2 cellular contexts compared by ENCODE assay signal in genomic region chr3:138914870-138915502, GRCh38.
TF ChIP-seq lines count a peak whose summit lies in the region.

No MANE protein-coding gene starts in this region.

TF ChIP-seq in K562, 482 proteins besides CTCF, POLR2A, EP300 and RAD21 (continued from another document and continues in another):
- TF ChIP-seq BCOR (IDR thresholded peaks at IDR 0.05) (no peak), ARID2 (IDR thresholded peaks at IDR 0.05) (no peak), JUNB (CRISPR knock-in tag; conservative IDR thresholded peaks at IDR 0.05) (no peak), ETV5 (CRISPR knock-in tag; IDR thresholded peaks at IDR 0.05; ENCODE audit: low read depth) (peak; percentile 47), RCOR1 (IDR thresholded peaks at IDR 0.05; ENCODE audit: borderline replicate concordance in 1 of 2, low read depth in 2 of 2, low read length in 2 of 2) (peak in 1 of 2 experiments; percentile 76; a peak in 2 of 4 replicates), SIX5 (IDR thresholded peaks at IDR 0.05; ENCODE audit: borderline replicate concordance in 1 of 2, insufficient read depth in 1 of 2, low read depth in 1 of 2, low read length in 2 of 2) (no peak), MLLT1 (IDR thresholded peaks at IDR 0.05) (peak; percentile 54 to 66; a peak in 3 of 4 replicates), RUNX1 (IDR thresholded peaks at IDR 0.05; ENCODE audit: low read depth) (no peak), ZEB2 (IDR thresholded peaks at IDR 0.05) (peak; percentile 54; the same call in 1 of the 2 replicates), SMARCC2 (IDR thresholded peaks at IDR 0.05; ENCODE audit: low read depth) (0 out of 2 replicates have a peak, but pooled peaks have one; percentile 50), PRMT5 (CRISPR knock-in tag; IDR thresholded peaks at IDR 0.05) (no peak), KHSRP (IDR thresholded peaks at IDR 0.05) (no peak), HEY1 (CRISPR knock-in tag; IDR thresholded peaks at IDR 0.05; ENCODE audit: borderline replicate concordance) (no peak), ZNF316 (IDR thresholded peaks at IDR 0.05) (no peak), SMARCA5 (IDR thresholded peaks at IDR 0.05) (0 out of 2 replicates have a peak, but pooled peaks have one; percentile 23), HSF4 (CRISPR knock-in tag; IDR thresholded peaks at IDR 0.05; ENCODE audit: borderline replicate concordance) (no peak), ZNF551 (CRISPR knock-in tag; IDR thresholded peaks at IDR 0.05) (no peak), U2AF2 (optimal IDR thresholded peaks at IDR 0.05; ENCODE audit: low read depth, low read length) (no peak), XRCC3 (IDR thresholded peaks at IDR 0.05) (no peak), MAZ (CRISPR knock-in tag; conservative IDR thresholded peaks at IDR 0.05 in 1 of 2, IDR thresholded peaks at IDR 0.05 in 1 of 2) (no peak), KDM1A (IDR thresholded peaks at IDR 0.05) (peak; percentile 53 to 70), ESRRA (IDR thresholded peaks at IDR 0.05; ENCODE audit: borderline replicate concordance, low read depth) (no peak), ATF7 (IDR thresholded peaks at IDR 0.05) (peak; percentile 61), ZNF277 (CRISPR knock-in tag; IDR thresholded peaks at IDR 0.05; ENCODE audit: borderline replicate concordance) (no peak), BHLHE40 (IDR thresholded peaks at IDR 0.05; ENCODE audit: low read length) (no peak), ZNF583 (CRISPR knock-in tag; IDR thresholded peaks at IDR 0.05) (0 out of 2 replicates have a peak, but pooled peaks have one; percentile 20), DIDO1 (tag; IDR thresholded peaks at IDR 0.05; ENCODE audit: low read depth) (no peak), NCOR1 (IDR thresholded peaks at IDR 0.05) (no peak), MLX (CRISPR knock-in tag; conservative IDR thresholded peaks at IDR 0.05) (no peak), ZMIZ1 (IDR thresholded peaks at IDR 0.05; ENCODE audit: low read depth in 2 of 2, low read length in 2 of 2) (no peak), JUN (IDR thresholded peaks at IDR 0.05; ENCODE audit: borderline replicate concordance, low read depth, low read length) (0 out of 2 replicates have a peak, but pooled peaks have one; percentile 50), JUN (CRISPR knock-in tag; IDR thresholded peaks at IDR 0.05; ENCODE audit: borderline replicate concordance) (no peak), ZNF239 (CRISPR knock-in tag; IDR thresholded peaks at IDR 0.05) (no peak), KLF16 (IDR thresholded peaks at IDR 0.05) (no peak), PCBP2 (IDR thresholded peaks at IDR 0.05; ENCODE audit: low read depth, low read length, poor library complexity, severe bottlenecking) (no peak)

TF ChIP-seq in HepG2, 621 proteins besides CTCF, POLR2A, EP300 and RAD21 (continued from another document):
- 0 out of 2 replicates have a peak, but pooled peaks have one; percentile 25 for TF ChIP-seq REL (CRISPR knock-in tag; conservative IDR thresholded peaks at IDR 0.05)
- TF ChIP-seq ZFX (CRISPR knock-in tag; IDR thresholded peaks at IDR 0.05; ENCODE audit: low read depth): no peak
- TF ChIP-seq RCOR2 (CRISPR knock-in tag; IDR thresholded peaks at IDR 0.05): 0 out of 2 replicates have a peak, but pooled peaks have one; percentile 34
- TF ChIP-seq SOX13 (IDR thresholded peaks at IDR 0.05): no peak
- TF ChIP-seq SOX13 (CRISPR knock-in tag; conservative IDR thresholded peaks at IDR 0.05 in 1 of 2, IDR thresholded peaks at IDR 0.05 in 1 of 2): peak in 1 of 2 experiments; percentile 30; a peak in 1 of 4 replicates
- TF ChIP-seq ZNF687 (CRISPR knock-in tag; IDR thresholded peaks at IDR 0.05): no peak
- no peak for TF ChIP-seq RERE (CRISPR knock-in tag; IDR thresholded peaks at IDR 0.05; ENCODE audit: low read depth)
